In the genomic region with DNA sequence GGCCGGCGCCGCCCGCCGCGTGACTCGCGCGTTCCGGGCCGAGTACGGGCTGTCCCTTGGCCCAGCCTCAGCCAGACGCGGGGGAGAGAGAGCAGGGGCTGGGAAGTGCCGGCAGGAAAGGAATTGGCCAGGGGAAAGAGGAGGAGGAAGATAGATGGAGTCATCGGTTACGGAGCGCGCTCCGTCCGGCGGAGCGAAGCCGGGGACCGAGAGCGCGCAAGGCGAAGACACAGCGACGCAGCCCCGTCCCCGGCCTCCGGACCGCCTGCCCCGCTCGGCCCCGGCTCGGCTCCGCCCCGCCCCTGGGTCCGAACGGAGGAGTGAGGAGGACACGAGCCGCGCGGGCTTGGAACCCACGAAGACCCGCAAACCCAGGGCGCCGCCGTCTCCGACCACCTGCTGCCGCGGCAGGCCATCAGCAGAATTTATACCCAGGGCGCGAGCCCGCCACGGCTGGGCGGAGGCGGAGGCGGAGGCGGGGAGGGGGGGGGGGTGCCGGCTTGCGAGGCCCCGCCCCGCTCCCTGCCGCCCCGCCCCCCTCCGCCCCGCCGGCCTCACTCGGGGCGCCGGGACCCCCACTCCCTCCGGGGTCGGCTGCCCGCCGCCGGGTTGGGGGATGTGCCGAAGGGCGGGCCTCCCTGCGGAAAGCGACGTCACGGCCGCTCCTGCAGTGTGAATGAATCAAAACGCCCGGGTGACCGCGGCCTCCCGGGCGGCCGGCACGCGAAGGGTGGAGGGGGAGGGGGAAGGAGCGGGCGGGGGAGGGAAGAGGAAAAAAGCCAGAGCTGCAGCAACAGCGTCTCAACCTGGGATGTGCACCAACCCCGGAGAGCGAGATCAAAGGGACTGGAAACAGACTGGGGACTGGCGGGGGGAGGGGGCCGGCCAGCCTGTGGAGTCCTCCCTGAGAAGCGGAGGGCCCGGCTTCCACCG, we compare ENCODE assay signal across 8 cellular contexts. TPM values are rescaled to one million over a fixed set of nuclear protein-coding genes. Genes with fewer than 3 reads are reported as not detected.
A peak's percentile ranks its signal among the peaks of the same experiment; 100 is the strongest.
DNase-seq lines count a peak whose midpoint lies in the region; ATAC-seq and TF ChIP-seq lines count a peak whose summit lies in the region.

A gene (plus strand): TSS at position 782 of the 933 bp plus-strand sequence. CDS start 266 bp downstream, outside the sequence.

- H3K27ac ChIP-seq in BLaER1 treated with 17β-estradiol and CSF1 and Interleukin-3, amounts not matched to agents 10 nM and 100 nM: no peak within 1 kb of the TSS
- no peak within 1 kb of the TSS for H3K27ac ChIP-seq in fibroblast of lung (ENCODE audit: insufficient read depth, low read length)

- H3K36me3 Mint-ChIP-seq in activated B cell treated with CpG ODN at 0.5 μM for 24 hours (ENCODE audit: low read depth): no peaks in the 10 kb centered on the region
- no peaks in the 10 kb centered on the region for H3K36me3 Mint-ChIP-seq in nephron progenitor cell (ENCODE audit: low read depth)

- POLR2A ChIA-PET in activated B cell treated with CpG ODN at 0.5 μM for 24 hours (lab: Charles Lee): no interaction called here

- DNase-seq in NCI-H1105 treated with DMSO at 0.1 percent for 48 hours (lab: John Stamatoyannopoulos, UW) (peak; percentile 47), activated B cell treated with CpG ODN at 0.5 μM for 24 hours (peak; percentile 39), fibroblast of lung (ENCODE audit: low read depth in 2 of 2) (peak in 1 of 2 donors; percentile 20), nephron progenitor cell (peak; percentile 73), putamen (ENCODE audit: low spot score) (no peak), activated gamma-delta T cell (lab: John Stamatoyannopoulos, UW) (no peak)

- peak within 1 kb of the TSS; percentile 78 for H3K4me3 Mint-ChIP-seq in activated B cell treated with CpG ODN at 0.5 μM for 24 hours
- peak within 1 kb of the TSS; percentile 74 for H3K4me3 Mint-ChIP-seq in nephron progenitor cell

- intact Hi-C loops in activated B cell treated with CpG ODN at 0.5 μM for 24 hours (cut with micrococcal nuclease): loop anchor here (2.0 to 5.0 kb wide), 2 partner anchors 75 to 403 kb away; a partner anchor contains a TSS

- H3K36me3 ChIP-seq in BLaER1 treated with 17β-estradiol and CSF1 and Interleukin-3, amounts not matched to agents 10 nM and 100 nM: no peaks in the 10 kb centered on the region
- no peaks in the 10 kb centered on the region for H3K36me3 ChIP-seq in fibroblast of lung (ENCODE audit: control insufficient read depth, insufficient read depth, low read length)

- peak within 1 kb of the TSS; percentile 55 to 75 (median 64) for H3K4me3 ChIP-seq in BLaER1 treated with 17β-estradiol and CSF1 and Interleukin-3, amounts not matched to agents 10 nM and 100 nM
- peak within 1 kb of the TSS; percentile 51 to 59 (median 54) for H3K4me3 ChIP-seq in fibroblast of lung (replicated peaks in 1 of 4; ENCODE audit: control extremely low read depth in 1 of 4, insufficient read depth in 1 of 4, low read depth in 3 of 4, low read length in 4 of 4)

- H3K4me2 ChIP-seq in BLaER1 treated with 17β-estradiol and CSF1 and Interleukin-3, amounts not matched to agents 10 nM and 100 nM: peak within 1 kb of the TSS; percentile 94 to 100 (median 98)
- peak within 1 kb of the TSS; percentile 94 for H3K4me2 ChIP-seq in fibroblast of lung (ENCODE audit: extremely low read depth, insufficient read depth, low read length)

- no peak for TF ChIP-seq CTCF in activated B cell treated with CpG ODN at 0.5 μM for 24 hours (IDR thresholded peaks at IDR 0.05)
- no peak for TF ChIP-seq CTCF in fibroblast of lung (conservative IDR thresholded peaks at IDR 0.05 in 1 of 2, IDR thresholded peaks at IDR 0.05 in 1 of 2; ENCODE audit: low read depth in 1 of 2, low read length in 2 of 2)
- no peak for TF ChIP-seq CTCF in nephron progenitor cell (IDR thresholded peaks at IDR 0.05)

- H3K27me3 Mint-ChIP-seq in activated B cell treated with CpG ODN at 0.5 μM for 24 hours (peaks cover 53% of the 10 kb centered on the region), nephron progenitor cell (ENCODE audit: low read depth, poor library complexity) (peaks cover 97% of the 10 kb centered on the region)

- ATAC-seq in GM19397 (IDR thresholded peaks at IDR 0.05; ENCODE audit: unreplicated experiment): peak; percentile 42
- peak; percentile 55 for ATAC-seq in activated B cell treated with CpG ODN at 0.5 μM for 24 hours (ENCODE audit: low read depth)

- H3K27ac Mint-ChIP-seq in activated B cell treated with CpG ODN at 0.5 μM for 24 hours (no peak within 1 kb of the TSS), nephron progenitor cell (no peak within 1 kb of the TSS)

- H2AFZ ChIP-seq in fibroblast of lung (ENCODE audit: low read length): peak within 1 kb of the TSS; percentile 61

- H3K4me1 Mint-ChIP-seq in activated B cell treated with CpG ODN at 0.5 μM for 24 hours (peaks cover 33% of the 10 kb centered on the region), nephron progenitor cell (peaks cover 18% of the 10 kb centered on the region)

- peak within 1 kb of the TSS in 8 of 11 experiments; percentile 20 to 56 (median 44); a peak in 14 of 22 replicates for H3K9ac ChIP-seq in BLaER1 treated with 17β-estradiol and CSF1 and Interleukin-3, amounts not matched to agents 10 nM and 100 nM
- peak within 1 kb of the TSS; percentile 45 for H3K9ac ChIP-seq in fibroblast of lung (ENCODE audit: insufficient read depth, low read length)

- H3K4me1 ChIP-seq in BLaER1 treated with 17β-estradiol and CSF1 and Interleukin-3, amounts not matched to agents 10 nM and 100 nM: peaks cover 16 to 36% (median 28%) of the 10 kb centered on the region in 10 experiments; a peak in 18 of 20 replicates
- peaks cover 9% of the 10 kb centered on the region for H3K4me1 ChIP-seq in fibroblast of lung (ENCODE audit: control insufficient read depth, extremely low read depth, insufficient read depth, low read length)

- H3K79me2 ChIP-seq in fibroblast of lung (ENCODE audit: control insufficient read depth, insufficient read depth, low read length): no peaks in the 10 kb centered on the region

- H4K20me1 ChIP-seq in BLaER1 treated with 17β-estradiol and CSF1 and Interleukin-3, amounts not matched to agents 10 nM and 100 nM: peaks cover 0 to 58% (median 46%) of the 10 kb centered on the region in 11 experiments; a peak in 20 of 22 replicates
- no peaks in the 10 kb centered on the region for H4K20me1 ChIP-seq in fibroblast of lung (ENCODE audit: control insufficient read depth, extremely low read depth, insufficient read depth, low read length)

- H3K9me3 ChIP-seq in BLaER1 treated with 17β-estradiol and CSF1 and Interleukin-3, amounts not matched to agents 10 nM and 100 nM (replicated peaks in 1 of 11): peaks cover 20 to 42% (median 32%) of the 10 kb centered on the region in 11 experiments
- H3K9me3 ChIP-seq in fibroblast of lung (ENCODE audit: control insufficient read depth, insufficient read depth, low read depth, low read length): no peaks in the 10 kb centered on the region

- H3K9me3 Mint-ChIP-seq in activated B cell treated with CpG ODN at 0.5 μM for 24 hours (no peaks in the 10 kb centered on the region), nephron progenitor cell (no peaks in the 10 kb centered on the region)

- CTCF ChIA-PET in activated B cell treated with CpG ODN at 0.5 μM for 24 hours (lab: Charles Lee): no interaction called here

- peaks cover 98 to 100% (median 99%) of the 10 kb centered on the region in 11 experiments for H3K27me3 ChIP-seq in BLaER1 treated with 17β-estradiol and CSF1 and Interleukin-3, amounts not matched to agents 10 nM and 100 nM
- peaks cover 56% of the 10 kb centered on the region for H3K27me3 ChIP-seq in fibroblast of lung (ENCODE audit: control insufficient read depth, insufficient read depth, low read length)

RNA-seq across cellular contexts. Expression of the gene that starts here (rescaled TPM):
- not detected in 2 replicates for total RNA-seq in activated B cell treated with CpG ODN at 0.5 μM for 24 hours
- under 0.01 and 0.33 TPM in 2 replicates for total RNA-seq in fibroblast of lung
- 0.03 and 0.09 TPM in 2 replicates for polyA plus RNA-seq in fibroblast of lung
- 0.17 and 0.20 TPM in 2 replicates for polyA plus RNA-seq in fibroblast of lung (2012)
- polyA minus RNA-seq in fibroblast of lung (ENCODE audit: low replicate concordance): 1.0 TPM in 1 of 2 replicates, not detected in the other

Comparison
In these comparisons a context has a peak if more than half of its experiments do, and no peak if none do; other contexts are left out.
1. Peak in DNase-seq and ATAC-seq in activated B cell treated with CpG ODN at 0.5 μM for 24 hours; RNA of the gene not detected or under 1 TPM.
2. DNase-seq: peak in NCI-H1105 treated with DMSO at 0.1 percent for 48 hours (single experiment) and nephron progenitor cell (single experiment); none in putamen (single experiment) and activated gamma-delta T cell (single experiment).